ENCODE assay signal across 9 cellular contexts in genomic region chrX:101659601-101660063, GRCh38. TPM values are rescaled to one million over a fixed set of nuclear protein-coding genes. Genes with fewer than 3 reads are reported as not detected.
DNase-seq lines count a peak whose midpoint lies in the region; ATAC-seq and TF ChIP-seq lines count a peak whose summit lies in the region.
"Had no signal": no experiment of that assay in that cellular context is flagged by ENCODE, and none has a peak within 500 bp of the region (broad histone marks: within the 10 kb centered on the region; RNA-seq: fewer than 3 reads in every experiment).

Gene ARMCX2, minus strand, starts transcription at chrX:101659850. Its CDS starts 2,262 bp downstream, at chrX:101657588.

- ATAC-seq in HG03095 (IDR thresholded peaks at IDR 0.05; ENCODE audit: unreplicated experiment), result peak; percentile 54
- no peak for ATAC-seq in Panc1
- peak; percentile 53 for ATAC-seq in stimulated activated naive CD8-positive, alpha-beta T cell treated with anti-CD3 and anti-CD28 coated beads, Interleukin-15, Interleukin-2, amounts not matched to agents 100 U/mL and 50 U/mL, for 24 hours

- no peak for TF ChIP-seq POLR2A in lower leg skin (IDR thresholded peaks at IDR 0.05)

- CTCF ChIA-PET in Panc1 (lab: Charles Lee), result no interaction called here

- intact Hi-C loops in Panc1 (cut with micrococcal nuclease; ENCODE audit: unreplicated experiment), result no loop called here
- intact Hi-C loops in lower leg skin (cut with DNase I; ENCODE audit: low total_unique reads), result no loop called here

- DNase-seq in NCI-H2171 treated with DMSO at 0.1 percent for 48 hours (lab: John Stamatoyannopoulos, UW) (peak; percentile 51), NCI-H2171 (lab: John Stamatoyannopoulos, UW) (no peak), Panc1 (ENCODE audit: low read depth, low spot score) (no peak), lower leg skin (ENCODE audit: low spot score in 2 of 2) (peak in 1 of 2 donors; percentile 85), NCI-H226 (no peak)
- peak; percentile 21 for DNase-seq in stimulated activated naive CD8-positive, alpha-beta T cell treated with anti-CD3 and anti-CD28 coated beads, Interleukin-15, Interleukin-2, amounts not matched to agents 100 U/mL and 50 U/mL, for 24 hours

- H3K27me3 ChIP-seq in Panc1 (ENCODE audit: control insufficient read depth, insufficient read depth, low read length) (peaks cover 10% of the 10 kb centered on the region; the same call in 1 of the 2 replicates), ectodermal cell (ENCODE audit: control insufficient read depth, insufficient read depth, low read length, poor library complexity, severe bottlenecking) (no peaks in the 10 kb centered on the region)

- H3K27ac ChIP-seq in Panc1 (ENCODE audit: low read length) (peak within 1 kb of the TSS; percentile 54; the same call in 1 of the 2 replicates), ectodermal cell (ENCODE audit: insufficient read depth, low read depth, low read length, poor library complexity, severe bottlenecking) (no peak within 1 kb of the TSS)
- H3K27ac ChIP-seq: BLaER1 had no signal

- H3K36me3 ChIP-seq in Panc1 (ENCODE audit: control insufficient read depth, insufficient read depth, low read length) (no peaks in the 10 kb centered on the region), ectodermal cell (ENCODE audit: control insufficient read depth, insufficient read depth, low read length) (no peaks in the 10 kb centered on the region)
- H3K36me3 ChIP-seq: BLaER1 had no signal

- BruUV-seq in Panc1 (replicated peaks; lab: Mats Ljungman, UMichigan), result no TSS peak

- H3K9me3 ChIP-seq in Panc1 (ENCODE audit: control insufficient read depth, insufficient read depth, low read depth, low read length) (no peaks in the 10 kb centered on the region), ectodermal cell (ENCODE audit: control insufficient read depth, low read length) (no peaks in the 10 kb centered on the region)

- WGBS in ectodermal cell, 2 experiments, result 0% methylated on average over 22 of the region's 22 CpGs
- 12 to 29% methylated on average over 21 to 22 of the region's 22 CpGs for WGBS in lower leg skin, 2 donors

- in situ Hi-C loops in Panc1 (cut with HindIII; ENCODE audit: low pct_unique_long_range_greater_than_20kb, low sequenced_read_pairs), result no loop called here

- H3K4me3 ChIP-seq in Panc1 (ENCODE audit: low read depth in 2 of 2, low read length in 2 of 2) (peak within 1 kb of the TSS; percentile 56 to 86), ectodermal cell (ENCODE audit: insufficient read depth, low read depth, low read length) (peak within 1 kb of the TSS; percentile 50), lower leg skin (ENCODE audit: low read depth, poor library complexity, severe bottlenecking) (peak within 1 kb of the TSS; percentile 30)
- H3K4me3 ChIP-seq: BLaER1 had no signal

- H3K4me1 ChIP-seq in Panc1 (ENCODE audit: control insufficient read depth, insufficient read depth, low read length) (no peaks in the 10 kb centered on the region), ectodermal cell (ENCODE audit: control insufficient read depth, insufficient read depth, low read length) (no peaks in the 10 kb centered on the region)
- H3K4me1 ChIP-seq: BLaER1 had no signal

- POLR2A ChIA-PET in Panc1 (lab: Charles Lee), result no interaction called here

- TF ChIP-seq CTCF in Panc1 (IDR thresholded peaks at IDR 0.05) (no peak), lower leg skin (IDR thresholded peaks at IDR 0.05) (no peak)

RNA-seq across cellular contexts. Expression of gene ARMCX2, which starts in this region (rescaled TPM):
- 1.0 TPM for total RNA-seq in Panc1 (2021; ENCODE audit: unreplicated experiment)
- 1.1 TPM for polyA plus RNA-seq in Panc1 (2012; ENCODE audit: insufficient read length)
- 175 TPM for polyA plus RNA-seq in ectodermal cell (2013, experiment 1 of 4)
- polyA plus RNA-seq in ectodermal cell (2013, experiment 2 of 4), result 182 TPM
- 144 TPM for polyA plus RNA-seq in ectodermal cell (2013, experiment 3 of 4)
- 151 TPM for polyA plus RNA-seq in ectodermal cell (2013, experiment 4 of 4)
- 10 to 100 TPM in 1 of 4 donors, 1 to 10 TPM in 3; 5.4 to 14.1 (median 8.7) TPM for total RNA-seq in lower leg skin

Comparison
In these comparisons a context has a peak if more than half of its experiments do, and no peak if none do; other contexts are left out.
1. DNase-seq: peak in NCI-H2171 treated with DMSO at 0.1 percent for 48 hours (single experiment) and stimulated activated naive CD8-positive, alpha-beta T cell treated with anti-CD3 and anti-CD28 coated beads, Interleukin-15, Interleukin-2, amounts not matched to agents 100 U/mL and 50 U/mL, for 24 hours (single experiment); none in NCI-H2171 (single experiment), Panc1 (single experiment) and NCI-H226 (single experiment).
2. Peak in every context shown above with its lines, with median percentiles within 50 percentile points of each other: H3K4me3 ChIP-seq.